ENCODE assay signal across 23 cellular contexts in the genomic region with DNA sequence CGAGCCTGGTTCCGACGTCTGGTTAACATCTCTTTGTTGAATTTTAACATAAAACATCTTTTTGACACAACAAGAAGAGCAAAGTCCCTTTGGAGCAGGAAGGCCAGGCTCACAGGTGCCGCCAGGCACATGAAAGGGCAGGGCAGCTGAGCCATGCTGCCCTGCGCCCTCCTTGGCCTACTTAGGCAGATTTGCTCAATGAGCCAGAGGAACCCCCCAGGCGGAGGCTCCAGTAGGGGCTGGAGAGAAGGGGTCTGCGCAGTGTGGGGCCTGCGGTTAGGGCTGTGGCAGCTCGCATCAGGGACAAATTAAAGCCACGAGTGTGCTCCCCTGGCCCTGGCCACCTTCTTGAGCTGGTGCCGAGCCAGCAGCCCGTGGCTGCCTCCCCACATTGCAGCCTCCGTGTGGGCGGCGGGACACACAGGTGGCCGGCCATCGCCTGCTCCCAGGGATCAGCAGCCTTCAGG. TPM values are rescaled to one million over a fixed set of nuclear protein-coding genes. Genes with fewer than 3 reads are reported as not detected.
DNase-seq lines count a peak whose midpoint lies in the region; ATAC-seq lines count a peak whose summit lies in the region.
"Had no signal": no experiment of that assay in that cellular context is flagged by ENCODE, and none has a peak within 500 bp of the region (broad histone marks: within the 10 kb centered on the region; RNA-seq: fewer than 3 reads in every experiment).

No MANE protein-coding gene starts in this region.

- H3K4me1 ChIP-seq in neuronal stem cell (ENCODE audit: control insufficient read depth in 2 of 2, insufficient read depth in 1 of 2, low read depth in 1 of 2, low read length in 2 of 2) = no peaks in the 10 kb centered on the region
- H3K4me1 ChIP-seq: HAP-1 had no signal

- no peak overlapping the region for H4K8ac ChIP-seq in neuronal stem cell (ENCODE audit: low read depth, low read length)

- H3K27me3 ChIP-seq in neuronal stem cell (ENCODE audit: control insufficient read depth in 3 of 3, insufficient read depth in 3 of 3, low read depth in 1 of 3, low read length in 3 of 3) = peaks cover 0 to 22% (median 4%) of the 10 kb centered on the region in 3 experiments

- H3K4me1 Mint-ChIP-seq in activated CD8-positive, alpha-beta T cell treated with anti-CD3 and anti-CD28 coated beads, Interleukin-2, amount 10 ng/mL, durations not matched to agents 7 days and 5 days (ENCODE audit: low read depth) = no peaks in the 10 kb centered on the region
- H3K4me1 Mint-ChIP-seq: IgD-negative memory B cell had no signal

- no peaks in the 10 kb centered on the region for H3K79me1 ChIP-seq in neuronal stem cell (ENCODE audit: low read depth, low read length)

- H3K27ac ChIP-seq in neuronal stem cell (replicated peaks; ENCODE audit: low read length) = no peak overlapping the region
- H3K27ac ChIP-seq: 22Rv1, GM23248, HL-60, PC-9, RWPE1 had no signal

- H3K4me2 ChIP-seq in neuronal stem cell (ENCODE audit: insufficient read depth, low read length, poor library complexity, severe bottlenecking) = no peak overlapping the region
- H3K4me2 ChIP-seq: PC-9 had no signal

- no peak overlapping the region for H2BK12ac ChIP-seq in neuronal stem cell (ENCODE audit: low read length)

- H2BK120ac ChIP-seq in neuronal stem cell (ENCODE audit: low read depth, low read length) = no peak overlapping the region

- ATAC-seq in left lobe of liver = peak; percentile 41
- ATAC-seq in activated CD8-positive, alpha-beta T cell treated with anti-CD3 and anti-CD28 coated beads, Interleukin-2, amount 10 ng/mL, durations not matched to agents 7 days and 5 days = no peak
- ATAC-seq in GM21381 (IDR thresholded peaks at IDR 0.05; ENCODE audit: unreplicated experiment) = no peak

- no peak overlapping the region for H3K4me3 Mint-ChIP-seq in activated CD8-positive, alpha-beta T cell treated with anti-CD3 and anti-CD28 coated beads, Interleukin-2, amount 10 ng/mL, durations not matched to agents 7 days and 5 days
- H3K4me3 Mint-ChIP-seq: IgD-negative memory B cell had no signal

- no peak overlapping the region for H3K23ac ChIP-seq in neuronal stem cell (ENCODE audit: low read depth, low read length, poor library complexity)

- H2BK5ac ChIP-seq in neuronal stem cell (ENCODE audit: low read length) = no peak overlapping the region

- H4K91ac ChIP-seq in neuronal stem cell (ENCODE audit: low read depth, low read length, poor library complexity) = no peak overlapping the region

- no peak overlapping the region for H3K18ac ChIP-seq in neuronal stem cell (ENCODE audit: low read length)

- no peak overlapping the region for H3K4ac ChIP-seq in neuronal stem cell (ENCODE audit: low read length)

- DNase-seq in activated CD8-positive, alpha-beta memory T cell treated with anti-CD3 and anti-CD28 coated beads, Interleukin-2, amount 50 U/mL, for 4 hours = peak; percentile 11
- DNase-seq in activated CD8-positive, alpha-beta memory T cell treated with anti-CD3 and anti-CD28 coated beads, Interleukin-2, amount 50 U/mL, for 48 hours = no peak
- DNase-seq in left lobe of liver (ENCODE audit: low spot score) (no peak), neuronal stem cell (ENCODE audit: low spot score) (no peak), NCI-H2196 (lab: John Stamatoyannopoulos, UW; ENCODE audit: unreplicated experiment) (no peak)
- no peak for DNase-seq in activated CD8-positive, alpha-beta T cell treated with anti-CD3 and anti-CD28 coated beads, Interleukin-2, amount 10 ng/mL, durations not matched to agents 7 days and 5 days
- DNase-seq in effector CD8-positive, alpha-beta T cell (lab: John Stamatoyannopoulos, UW) = no peak
- DNase-seq: COR-L47, GDM1, Karpas-422, NCI-H1417 treated with DMSO at 0.1 percent for 48 hours, NCI-H1930, NCI-H526, PC-9 had no signal

- no peak overlapping the region for H2AFZ ChIP-seq in neuronal stem cell (ENCODE audit: low read length)
- H2AFZ ChIP-seq: GM23248, PC-9 had no signal

- no peak overlapping the region for H3K14ac ChIP-seq in neuronal stem cell (ENCODE audit: low read length)

- no peak overlapping the region for H3K4me3 ChIP-seq in neuronal stem cell (ENCODE audit: low read length in 2 of 2)
- H3K4me3 ChIP-seq: GM23248, HAP-1, PC-9 had no signal

- H3K27me3 Mint-ChIP-seq in activated CD8-positive, alpha-beta T cell treated with anti-CD3 and anti-CD28 coated beads, Interleukin-2, amount 10 ng/mL, durations not matched to agents 7 days and 5 days (ENCODE audit: low read depth) = peaks cover 3% of the 10 kb centered on the region

- no peaks in the 10 kb centered on the region for H3K36me3 ChIP-seq in neuronal stem cell (replicated peaks in 1 of 2; ENCODE audit: control insufficient read depth in 2 of 2, insufficient read depth in 2 of 2, low read length in 2 of 2)
- H3K36me3 ChIP-seq: HAP-1 had no signal

- peak overlapping the region; percentile 16 for H2AK5ac ChIP-seq in neuronal stem cell (ENCODE audit: low read depth, low read length)

- H2BK15ac ChIP-seq in neuronal stem cell (ENCODE audit: low read length) = no peak overlapping the region

- no peak overlapping the region for H3K9ac ChIP-seq in neuronal stem cell (ENCODE audit: low read depth, low read length, poor library complexity)
- H3K9ac ChIP-seq: GM23248 had no signal

- H3K9me3 Mint-ChIP-seq in activated CD8-positive, alpha-beta T cell treated with anti-CD3 and anti-CD28 coated beads, Interleukin-2, amount 10 ng/mL, durations not matched to agents 7 days and 5 days (ENCODE audit: insufficient read depth) = no peaks in the 10 kb centered on the region

- H3K27ac Mint-ChIP-seq in activated CD8-positive, alpha-beta T cell treated with anti-CD3 and anti-CD28 coated beads, Interleukin-2, amount 10 ng/mL, durations not matched to agents 7 days and 5 days = no peak overlapping the region
- H3K27ac Mint-ChIP-seq: IgD-negative memory B cell had no signal

- WGBS in neuronal stem cell (ENCODE audit: extremely low coverage in 2 of 2, insufficient read length in 2 of 2, insufficient replicate concordance in 1 of 2), 2 donors = no CpG with 5 or more reads among the region's 17 CpGs

- CTCF ChIA-PET in activated CD8-positive, alpha-beta T cell treated with anti-CD3 and anti-CD28 coated beads, Interleukin-2, amount 10 ng/mL, durations not matched to agents 7 days and 5 days (lab: Charles Lee) = no interaction called here

- POLR2A ChIA-PET in activated CD8-positive, alpha-beta T cell treated with anti-CD3 and anti-CD28 coated beads, Interleukin-2, amount 10 ng/mL, durations not matched to agents 7 days and 5 days (lab: Charles Lee) = no interaction called here

- no peaks in the 10 kb centered on the region for H3K36me3 Mint-ChIP-seq in activated CD8-positive, alpha-beta T cell treated with anti-CD3 and anti-CD28 coated beads, Interleukin-2, amount 10 ng/mL, durations not matched to agents 7 days and 5 days (ENCODE audit: low read depth)
- H3K36me3 Mint-ChIP-seq: IgD-negative memory B cell had no signal

- no peaks in the 10 kb centered on the region for H3K9me3 ChIP-seq in neuronal stem cell (replicated peaks in 1 of 2; ENCODE audit: control insufficient read depth in 2 of 2, insufficient read depth in 1 of 2, low read depth in 1 of 2, low read length in 2 of 2)
- H3K9me3 ChIP-seq: HAP-1 had no signal

RNA-seq across cellular contexts. Expression of gene SLC22A12, which starts 9.9 kb away (rescaled TPM):
- total RNA-seq in left lobe of liver = not detected
- not detected for polyA plus RNA-seq in neuronal stem cell (2013, experiment 1 of 2)
- polyA plus RNA-seq in neuronal stem cell (2013, experiment 2 of 2) = not detected
- not detected for total RNA-seq in activated CD8-positive, alpha-beta T cell treated with anti-CD3 and anti-CD28 coated beads, Interleukin-2, amount 10 ng/mL, durations not matched to agents 7 days and 5 days
- total RNA-seq: Daoy, GM23248, MCF 10A, PC-9 had no signal
- polyA plus RNA-seq: GM23248, IgD-negative memory B cell had no signal

RNA-seq across cellular contexts. Expression of gene SLC22A11, which starts 25.3 kb away (rescaled TPM):
- 0.13 TPM for total RNA-seq in left lobe of liver
- 0.04 TPM for polyA plus RNA-seq in neuronal stem cell (2013, experiment 1 of 2)
- not detected for polyA plus RNA-seq in neuronal stem cell (2013, experiment 2 of 2)
- not detected for total RNA-seq in activated CD8-positive, alpha-beta T cell treated with anti-CD3 and anti-CD28 coated beads, Interleukin-2, amount 10 ng/mL, durations not matched to agents 7 days and 5 days
- total RNA-seq: Daoy, GM23248, MCF 10A had no signal
- polyA plus RNA-seq: GM23248, IgD-negative memory B cell had no signal
